Comparison of ENCODE assay signal across 24 cellular contexts in genomic region chr17:27981978-27982377, GRCh38.
DNase-seq lines count a peak whose midpoint lies in the region; ATAC-seq, FAIRE-seq and TF ChIP-seq lines count a peak whose summit lies in the region.
"Had no signal": no experiment of that assay in that cellular context is flagged by ENCODE, and none has a peak within 500 bp of the region (broad histone marks: within the 10 kb centered on the region; RNA-seq: fewer than 3 reads in every experiment).

No MANE protein-coding gene starts in this region.

- H3K9ac ChIP-seq in endothelial cell of umbilical vein (replicated peaks; ENCODE audit: extremely low read depth, insufficient read depth, low read length) = no peak overlapping the region
- H3K9ac ChIP-seq: BLaER1 had no signal

- H3K9me3 ChIP-seq in Caco-2 (no peaks in the 10 kb centered on the region), RWPE2 (ENCODE audit: severe bottlenecking) (no peaks in the 10 kb centered on the region), endothelial cell of umbilical vein (replicated peaks; ENCODE audit: control insufficient read depth, insufficient read depth, low read length) (no peaks in the 10 kb centered on the region)
- H3K9me3 ChIP-seq: BE2C, BLaER1 had no signal

- H3K36me3 Mint-ChIP-seq in Caco-2 (ENCODE audit: insufficient read depth, unreplicated experiment) = peaks cover 6% of the 10 kb centered on the region
- no peaks in the 10 kb centered on the region for H3K36me3 Mint-ChIP-seq in osteocyte (ENCODE audit: unreplicated experiment)
- H3K36me3 Mint-ChIP-seq: CD8-positive, alpha-beta T cell had no signal

- DNase-seq in Caco-2 (no peak), RWPE2 (ENCODE audit: low spot score) (no peak), endothelial cell of umbilical vein (ENCODE audit: low read depth, low spot score) (no peak), NOMO-1 treated with dmso at 0.1 percent for 144 hours (lab: John Stamatoyannopoulos, UW; ENCODE audit: unreplicated experiment) (no peak), osteocyte (ENCODE audit: extremely low spot score, unreplicated experiment) (no peak), NCI-H510A treated with DMSO at 0.1 percent for 48 hours (lab: John Stamatoyannopoulos, UW) (no peak), NCI-H345 treated with DMSO at 0.1 percent for 48 hours (lab: John Stamatoyannopoulos, UW; ENCODE audit: unreplicated experiment) (no peak)
- DNase-seq: 8988T; ACHN; BE2C; CD4-positive, alpha-beta T cell; CD8-positive, alpha-beta T cell; DMS 273 treated with DMSO at 0.1 percent for 48 hours; DMS153; DMS53; DMS79; DND-41; GF-D8 had no signal

- H3K36me3 ChIP-seq in Caco-2 (ENCODE audit: control insufficient read depth, insufficient read depth, low read length) (no peaks in the 10 kb centered on the region), RWPE2 (ENCODE audit: low read depth) (no peaks in the 10 kb centered on the region), endothelial cell of umbilical vein (ENCODE audit: control insufficient read depth in 2 of 2, extremely low read depth in 1 of 2, insufficient read depth in 2 of 2, low read length in 2 of 2) (no peaks in the 10 kb centered on the region)
- H3K36me3 ChIP-seq: BE2C, BLaER1 had no signal

- H3K4me1 ChIP-seq in Caco-2 (peaks cover 78% of the 10 kb centered on the region), RWPE2 (ENCODE audit: insufficient read depth, poor library complexity, severe bottlenecking) (peaks cover 29% of the 10 kb centered on the region), endothelial cell of umbilical vein (ENCODE audit: control insufficient read depth, extremely low read depth, insufficient read depth, low read length) (peaks cover 67% of the 10 kb centered on the region)
- H3K4me1 ChIP-seq: BE2C had no signal

- no peaks in the 10 kb centered on the region for H3K9me1 ChIP-seq in endothelial cell of umbilical vein (replicated peaks; ENCODE audit: control insufficient read depth, extremely low read depth, insufficient read depth, low read length)

- POLR2A ChIA-PET in Caco-2 (lab: Charles Lee) (interaction anchor here (0.8 to 1.0 kb wide), 2 partner anchors 59 to 93 kb away, joined by 3 to 6 read pairs; no protein-coding TSS in a partner anchor), endothelial cell of umbilical vein (lab: Charles Lee) (interaction anchor here (0.9 kb wide), 2 partner anchors 59 to 354 kb away, joined by 3 to 4 read pairs; partner anchors contain the start of gene TNFAIP1)

- H3K4me1 Mint-ChIP-seq in Caco-2 (ENCODE audit: low read depth, unreplicated experiment) = peaks cover 79% of the 10 kb centered on the region
- H3K4me1 Mint-ChIP-seq in osteocyte (ENCODE audit: unreplicated experiment) = peaks cover 5% of the 10 kb centered on the region

- no peak overlapping the region for H3K4me3 ChIP-seq in Caco-2 (ENCODE audit: low read depth, low read length)
- H3K4me3 ChIP-seq in RWPE2 (ENCODE audit: severe bottlenecking) = no peak overlapping the region
- H3K4me3 ChIP-seq in endothelial cell of umbilical vein (replicated peaks in 1 of 3; ENCODE audit: insufficient read depth in 1 of 3, low read depth in 1 of 3, low read length in 3 of 3) = no peak overlapping the region
- H3K4me3 ChIP-seq: BLaER1 had no signal

- FAIRE-seq in endothelial cell of umbilical vein (lab: Jason Lieb, UNC) = no peak
- FAIRE-seq: A204.1, G401.6, GM12891, GM19239 had no signal

- H3K27ac Mint-ChIP-seq in Caco-2 (ENCODE audit: unreplicated experiment) (peak overlapping the region; percentile 39), osteocyte (ENCODE audit: unreplicated experiment) (no peak overlapping the region)
- H3K27ac Mint-ChIP-seq: CD4-positive, alpha-beta T cell; CD8-positive, alpha-beta T cell had no signal

- no peaks in the 10 kb centered on the region for H3K79me2 ChIP-seq in endothelial cell of umbilical vein (ENCODE audit: control insufficient read depth, insufficient read depth, low read length)

- ATAC-seq in RWPE2 (ENCODE audit: low read depth) = no peak
- ATAC-seq: CD8-positive, alpha-beta T cell had no signal

- no peak for TF ChIP-seq POLR2A in endothelial cell of umbilical vein (IDR thresholded peaks at IDR 0.05; ENCODE audit: low read depth, low read length)

- H3K27me3 ChIP-seq in Caco-2 (replicated peaks; ENCODE audit: control insufficient read depth, insufficient read depth, low read length) (no peaks in the 10 kb centered on the region), RWPE2 (ENCODE audit: insufficient read depth, poor library complexity, severe bottlenecking) (no peaks in the 10 kb centered on the region), endothelial cell of umbilical vein (ENCODE audit: control insufficient read depth in 2 of 2, insufficient read depth in 2 of 2, low read length in 2 of 2) (no peaks in the 10 kb centered on the region)
- H3K27me3 ChIP-seq: BE2C, BLaER1 had no signal

- H3K9me3 Mint-ChIP-seq in Caco-2 (ENCODE audit: unreplicated experiment) = peaks cover 13% of the 10 kb centered on the region
- no peaks in the 10 kb centered on the region for H3K9me3 Mint-ChIP-seq in osteocyte (ENCODE audit: unreplicated experiment)
- H3K9me3 Mint-ChIP-seq: CD4-positive, alpha-beta T cell; CD8-positive, alpha-beta T cell had no signal

- peak overlapping the region; percentile 90 for H3K27ac ChIP-seq in RWPE2 (ENCODE audit: poor library complexity, severe bottlenecking)
- H3K27ac ChIP-seq in endothelial cell of umbilical vein (ENCODE audit: insufficient read depth, low read depth, low read length) = peak overlapping the region; percentile 91
- H3K27ac ChIP-seq: BLaER1, C4-2B had no signal

- no peaks in the 10 kb centered on the region for H4K20me1 ChIP-seq in endothelial cell of umbilical vein (replicated peaks; ENCODE audit: control insufficient read depth, extremely low read depth, insufficient read depth, low read length)
- H4K20me1 ChIP-seq: BLaER1 had no signal

- H3K4me3 Mint-ChIP-seq in Caco-2 (ENCODE audit: unreplicated experiment) (peak overlapping the region; percentile 53), osteocyte (ENCODE audit: unreplicated experiment) (no peak overlapping the region)
- H3K4me3 Mint-ChIP-seq: CD4-positive, alpha-beta T cell; CD8-positive, alpha-beta T cell had no signal

- dilution Hi-C loops in endothelial cell of umbilical vein (cut with MboI; ENCODE audit: extremely low pct_ligation_motif_present, low sequenced_read_pairs) = no loop called here

- CTCF ChIA-PET in Caco-2 (lab: Charles Lee) (interaction anchor here (1.0 to 1.9 kb wide), 5 partner anchors 16 to 270 kb away, joined by 4 to 6 read pairs (median 5); no protein-coding TSS in a partner anchor), endothelial cell of umbilical vein (lab: Charles Lee) (interaction anchor here (0.9 to 1.2 kb wide), 4 partner anchors 52 to 151 kb away, joined by 3 to 5 read pairs (median 4); no protein-coding TSS in a partner anchor)

- BruUV-seq in Caco-2 (replicated peaks; lab: Mats Ljungman, UMichigan) = no TSS peak
- BruUV-seq in endothelial cell of umbilical vein (replicated peaks; lab: Mats Ljungman, UMichigan) = no TSS peak

- no peak overlapping the region for H2AFZ ChIP-seq in endothelial cell of umbilical vein (ENCODE audit: low read depth, low read length)

- no peak overlapping the region for H3K4me2 ChIP-seq in endothelial cell of umbilical vein (ENCODE audit: insufficient read depth, low read length)
- H3K4me2 ChIP-seq: BLaER1 had no signal

- H3K27me3 Mint-ChIP-seq in Caco-2 (ENCODE audit: insufficient read depth, unreplicated experiment) = no peaks in the 10 kb centered on the region
- H3K27me3 Mint-ChIP-seq in osteocyte (ENCODE audit: unreplicated experiment) = no peaks in the 10 kb centered on the region

- no peak for TF ChIP-seq CTCF in Caco-2 (IDR thresholded peaks at IDR 0.05; ENCODE audit: insufficient read depth in 1 of 2, low read depth in 1 of 2, low read length in 1 of 2, severe bottlenecking in 1 of 2, unreplicated experiment in 1 of 2)
- TF ChIP-seq CTCF in RWPE2 (IDR thresholded peaks at IDR 0.05; ENCODE audit: poor library complexity, severe bottlenecking) = no peak
- no peak for TF ChIP-seq CTCF in endothelial cell of umbilical vein (IDR thresholded peaks at IDR 0.05; ENCODE audit: extremely low read depth in 1 of 2, insufficient read depth in 1 of 2, low read depth in 1 of 2, low read length in 2 of 2)
- no peak for TF ChIP-seq CTCF in osteocyte (IDR thresholded peaks at IDR 0.05)

- intact Hi-C loops in Caco-2 (cut with micrococcal nuclease; ENCODE audit: unreplicated experiment) = loop anchor here (1.0 to 10.0 kb wide), 7 partner anchors 26 to 287 kb away; no protein-coding TSS in a partner anchor
- intact Hi-C loops in endothelial cell of umbilical vein (cut with micrococcal nuclease) = loop anchor here (2.0 kb wide), 1 partner anchor 89 kb away; the partner anchor contains the start of gene LYRM9

TF ChIP-seq in endothelial cell of umbilical vein, 7 proteins besides CTCF, POLR2A, EP300 and RAD21:
- TF ChIP-seq GATA2 (IDR thresholded peaks at IDR 0.05; ENCODE audit: insufficient read depth, insufficient read length, low read depth, low read length) (no peak), MYC (IDR thresholded peaks at IDR 0.05; ENCODE audit: low read depth, low read length) (no peak), FOS (IDR thresholded peaks at IDR 0.05; ENCODE audit: borderline replicate concordance, insufficient read depth, low read length) (no peak), POLR2AphosphoS5 (IDR thresholded peaks at IDR 0.05; ENCODE audit: insufficient read depth, low read depth, low read length) (no peak), EZH2 (IDR thresholded peaks at IDR 0.05; ENCODE audit: borderline replicate concordance, low read depth, low read length, severe bottlenecking) (no peak), MAX (IDR thresholded peaks at IDR 0.05; ENCODE audit: insufficient read depth, insufficient read length) (no peak)
